In genomic region chr17:74930535-74931036, GRCh38 we compare ENCODE assay signal across 37 cellular contexts. TPM values are rescaled to one million over a fixed set of nuclear protein-coding genes. Genes with fewer than 3 reads are reported as not detected.
"Had no signal": no experiment of that assay in that cellular context is flagged by ENCODE, and none has a peak within 500 bp of the region (broad histone marks: within the 10 kb centered on the region; RNA-seq: fewer than 3 reads in every experiment).

No MANE protein-coding gene starts in this region.

- H3K4me3 ChIP-seq: adrenal gland, body of pancreas, breast epithelium, PC-9 had no signal

- H3K4me2 ChIP-seq: KMS-11, PC-9 had no signal

- H2AFZ ChIP-seq: PC-9 had no signal

- H3K9me3 ChIP-seq: adrenal gland, body of pancreas, breast epithelium had no signal

- H3K27ac Mint-ChIP-seq: activated CD8-positive, alpha-beta T cell treated with anti-CD3 and anti-CD28 coated beads for 36 hours; activated naive CD4-positive, alpha-beta T cell treated with anti-CD3 and anti-CD28 coated beads, Interleukin-2, amount 50 U/mL, for 24 hours; activated T-cell treated with anti-CD3 and anti-CD28 coated beads, Interleukin-2, amount 50 U/mL, for 72 hours; activated T-helper 17 cell treated with anti-CD3 and anti-CD28 coated beads, Interleukin-2, amount 50 U/mL, for 72 hours had no signal

- H3K9me3 Mint-ChIP-seq: activated CD8-positive, alpha-beta T cell treated with anti-CD3 and anti-CD28 coated beads for 36 hours; activated naive CD4-positive, alpha-beta T cell treated with anti-CD3 and anti-CD28 coated beads, Interleukin-2, amount 50 U/mL, for 24 hours; activated T-cell treated with anti-CD3 and anti-CD28 coated beads, Interleukin-2, amount 50 U/mL, for 72 hours; activated T-helper 17 cell treated with anti-CD3 and anti-CD28 coated beads, Interleukin-2, amount 50 U/mL, for 72 hours had no signal

- FAIRE-seq: astrocyte, RCC 7860 had no signal

- ATAC-seq: activated CD8-positive, alpha-beta T cell treated with anti-CD3 and anti-CD28 coated beads for 36 hours; activated T-cell treated with anti-CD3 and anti-CD28 coated beads, Interleukin-2, amount 50 U/mL, for 72 hours; activated T-helper 17 cell treated with anti-CD3 and anti-CD28 coated beads, Interleukin-2, amount 50 U/mL, for 72 hours; body of pancreas had no signal

- DNase-seq: activated CD4-positive, alpha-beta T cell treated with anti-CD3 and anti-CD28 coated beads for 1 hour; activated CD4-positive, alpha-beta T cell treated with anti-CD3 and anti-CD28 coated beads for 48 hours; activated CD4-positive, CD25-positive, alpha-beta regulatory T cell; activated CD8-positive, alpha-beta T cell treated with anti-CD3 and anti-CD28 coated beads for 36 hours; activated effector memory CD4-positive, alpha-beta T cell treated with anti-CD3 and anti-CD28 coated beads, Interleukin-2, amount 50 U/mL, for 16 hours; activated naive CD4-positive, alpha-beta T cell; activated T-cell treated with anti-CD3 and anti-CD28 coated beads, Interleukin-2, amount 50 U/mL, for 1 hour; activated T-cell treated with anti-CD3 and anti-CD28 coated beads, Interleukin-2, amount 50 U/mL, for 72 hours; adrenal gland; body of pancreas; MM.1S; MV-4-11; NCI-H1092; NCI-H1436 treated with DMSO at 0.1 percent for 48 hours; NCI-H1694 treated with DMSO at 0.1 percent for 48 hours; NCI-H2029; NCI-H510A; NCI-H526; NCI-H748 treated with DMSO at 0.1 percent for 48 hours; NK-92 treated with Interleukin-12 subunit alpha and Interleukin-12 subunit beta, amount 100 ng/mL, for 24 hours; PC-9; Right ventricle myocardium superior; SW 1271; T-helper 1 cell; T-helper 2 cell; T-helper 9 cell had no signal

- H3K4me1 ChIP-seq: adrenal gland had no signal

- H3K4me3 Mint-ChIP-seq: activated CD8-positive, alpha-beta T cell treated with anti-CD3 and anti-CD28 coated beads for 36 hours; activated naive CD4-positive, alpha-beta T cell treated with anti-CD3 and anti-CD28 coated beads, Interleukin-2, amount 50 U/mL, for 24 hours; activated T-cell treated with anti-CD3 and anti-CD28 coated beads, Interleukin-2, amount 50 U/mL, for 72 hours; activated T-helper 17 cell treated with anti-CD3 and anti-CD28 coated beads, Interleukin-2, amount 50 U/mL, for 72 hours had no signal

- H3K9ac ChIP-seq: KMS-11 had no signal

- H3K36me3 ChIP-seq: adrenal gland, breast epithelium had no signal

- H3K4me1 Mint-ChIP-seq: activated naive CD4-positive, alpha-beta T cell treated with anti-CD3 and anti-CD28 coated beads, Interleukin-2, amount 50 U/mL, for 24 hours had no signal

- H3K27ac ChIP-seq: adrenal gland, body of pancreas, breast epithelium, KMS-11, PC-9, RWPE1, VCaP had no signal

RNA-seq across cellular contexts. Expression of gene OTOP3, which starts 5.1 kb away (rescaled TPM):
- total RNA-seq: activated CD8-positive, alpha-beta memory T cell treated with anti-CD3 and anti-CD28 coated beads for 36 hours; activated CD8-positive, alpha-beta T cell treated with anti-CD3 and anti-CD28 coated beads for 36 hours; activated T-cell treated with anti-CD3 and anti-CD28 coated beads, Interleukin-2, amount 50 U/mL, for 72 hours; activated T-helper 17 cell treated with anti-CD3 and anti-CD28 coated beads, Interleukin-2, amount 50 U/mL, for 72 hours; adrenal gland; astrocyte; breast epithelium; cardiac septum; LHCN-M2; PC-9; Right ventricle myocardium superior had no signal
- polyA plus RNA-seq: adrenal gland had no signal

RNA-seq across cellular contexts. Expression of gene OTOP2, which starts 6.5 kb away (rescaled TPM):
- total RNA-seq: activated CD8-positive, alpha-beta memory T cell treated with anti-CD3 and anti-CD28 coated beads for 36 hours; activated CD8-positive, alpha-beta T cell treated with anti-CD3 and anti-CD28 coated beads for 36 hours; activated T-cell treated with anti-CD3 and anti-CD28 coated beads, Interleukin-2, amount 50 U/mL, for 72 hours; activated T-helper 17 cell treated with anti-CD3 and anti-CD28 coated beads, Interleukin-2, amount 50 U/mL, for 72 hours; adrenal gland; astrocyte; body of pancreas; cardiac septum; LHCN-M2; PC-9; Right ventricle myocardium superior had no signal

RNA-seq across cellular contexts. Expression of gene USH1G, which starts 7.5 kb away (rescaled TPM):
- total RNA-seq: activated CD8-positive, alpha-beta memory T cell treated with anti-CD3 and anti-CD28 coated beads for 36 hours; activated CD8-positive, alpha-beta T cell treated with anti-CD3 and anti-CD28 coated beads for 36 hours; activated T-cell treated with anti-CD3 and anti-CD28 coated beads, Interleukin-2, amount 50 U/mL, for 72 hours; activated T-helper 17 cell treated with anti-CD3 and anti-CD28 coated beads, Interleukin-2, amount 50 U/mL, for 72 hours; breast epithelium; cardiac septum; LHCN-M2; Right ventricle myocardium superior had no signal

RNA-seq across cellular contexts. Expression of gene FADS6, which starts 37.2 kb away (rescaled TPM):
- total RNA-seq: activated CD8-positive, alpha-beta memory T cell treated with anti-CD3 and anti-CD28 coated beads for 36 hours; activated CD8-positive, alpha-beta T cell treated with anti-CD3 and anti-CD28 coated beads for 36 hours; activated T-cell treated with anti-CD3 and anti-CD28 coated beads, Interleukin-2, amount 50 U/mL, for 72 hours; activated T-helper 17 cell treated with anti-CD3 and anti-CD28 coated beads, Interleukin-2, amount 50 U/mL, for 72 hours; astrocyte; body of pancreas; cardiac septum; LHCN-M2; PC-9; Right ventricle myocardium superior had no signal

RNA-seq across cellular contexts. Expression of gene HID1, which starts 42.0 kb away (rescaled TPM):
- total RNA-seq: LHCN-M2 had no signal
